ENCODE assay signal across 15 cellular contexts in the genomic region with DNA sequence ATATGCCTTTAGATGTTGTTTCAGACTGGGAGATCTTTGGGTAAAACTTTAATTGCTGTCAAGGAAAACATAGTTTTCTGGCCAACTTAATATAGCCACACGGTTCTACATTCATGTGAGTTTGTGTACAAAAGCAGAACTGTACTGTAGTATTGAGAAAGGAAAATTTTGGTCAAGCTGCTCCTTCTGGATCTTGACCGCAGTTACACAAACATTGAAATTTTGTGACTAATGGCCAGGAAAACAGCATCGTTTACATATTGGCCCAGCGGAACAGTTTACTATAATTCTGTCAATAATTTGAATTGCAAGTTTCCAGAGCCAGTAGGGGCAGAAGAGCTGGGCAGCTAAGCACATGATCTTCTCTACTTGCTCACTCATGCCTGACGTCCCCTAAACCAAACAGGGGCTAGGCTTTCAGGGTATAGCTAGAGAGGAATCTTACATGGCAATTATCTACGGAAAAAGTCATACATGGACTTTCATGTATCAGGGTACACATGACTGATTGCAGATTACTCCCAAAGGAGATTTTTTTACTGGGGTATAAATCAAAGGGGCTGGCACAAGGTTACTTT. TPM values are rescaled to one million over a fixed set of nuclear protein-coding genes. Genes with fewer than 3 reads are reported as not detected.
DNase-seq lines count a peak whose midpoint lies in the region; FAIRE-seq and TF ChIP-seq lines count a peak whose summit lies in the region.
"Had no signal": no experiment of that assay in that cellular context is flagged by ENCODE, and none has a peak within 500 bp of the region (broad histone marks: within the 10 kb centered on the region; RNA-seq: fewer than 3 reads in every experiment).

No MANE protein-coding gene starts in this region.

- H3K27me3 Mint-ChIP-seq in HFFc6 (ENCODE audit: insufficient read depth) (peaks cover 11% of the 10 kb centered on the region), astrocyte (ENCODE audit: low read depth, unreplicated experiment) (no peaks in the 10 kb centered on the region), nephron (ENCODE audit: low read depth) (peaks cover 3% of the 10 kb centered on the region)
- H3K27me3 Mint-ChIP-seq: stimulated activated naive CD8-positive, alpha-beta T cell treated with anti-CD3 and anti-CD28 coated beads, Interleukin-15, Interleukin-2, amounts not matched to agents 100 ng/mL and 50 ng/mL, for 24 hours had no signal

- in situ Hi-C loops in KBM-7 (cut with MboI; ENCODE audit: low pct_unique_long_range_greater_than_20kb, low sequenced_read_pairs), result no loop called here

- CTCF ChIA-PET in PC-9 (lab: Charles Lee), result no interaction called here

- no peaks in the 10 kb centered on the region for H3K4me1 ChIP-seq in astrocyte (ENCODE audit: insufficient read depth, low read length)
- H3K4me1 ChIP-seq in PC-9 (replicated peaks; ENCODE audit: insufficient read depth), result no peaks in the 10 kb centered on the region; the same call in 1 of the 2 replicates

- H3K9me3 ChIP-seq in astrocyte (ENCODE audit: insufficient read depth, low read depth, low read length), result no peaks in the 10 kb centered on the region
- peaks cover 1% of the 10 kb centered on the region; the same call in 1 of the 2 replicates for H3K9me3 ChIP-seq in PC-9 (ENCODE audit: insufficient read depth, low read depth)
- H3K9me3 ChIP-seq: neutrophil had no signal

- H3K36me3 Mint-ChIP-seq in HFFc6 (ENCODE audit: low read depth), result no peaks in the 10 kb centered on the region
- H3K36me3 Mint-ChIP-seq in astrocyte (ENCODE audit: low read depth, unreplicated experiment), result no peaks in the 10 kb centered on the region
- H3K36me3 Mint-ChIP-seq in nephron (ENCODE audit: low read depth), result peaks cover 9% of the 10 kb centered on the region
- H3K36me3 Mint-ChIP-seq: immature natural killer cell had no signal

- no peaks in the 10 kb centered on the region for H3K36me3 ChIP-seq in astrocyte (ENCODE audit: insufficient read depth, low read length)
- H3K36me3 ChIP-seq in PC-9 (ENCODE audit: low read depth), result no peaks in the 10 kb centered on the region
- H3K36me3 ChIP-seq: BLaER1 treated with 17β-estradiol and CSF1 and Interleukin-3, amounts not matched to agents 10 nM and 100 nM; neutrophil had no signal

- no peak for FAIRE-seq in astrocyte (lab: Jason Lieb, UNC)

- H4K20me1 ChIP-seq in astrocyte (ENCODE audit: insufficient read depth, low read length), result no peaks in the 10 kb centered on the region
- H4K20me1 ChIP-seq in PC-9 (ENCODE audit: insufficient read depth), result no peaks in the 10 kb centered on the region
- H4K20me1 ChIP-seq: BLaER1 treated with 17β-estradiol and CSF1 and Interleukin-3, amounts not matched to agents 10 nM and 100 nM had no signal

- H3K9me2 ChIP-seq in PC-9 (ENCODE audit: insufficient read depth), result no peaks in the 10 kb centered on the region

- intact Hi-C loops in PC-9 (cut with micrococcal nuclease; ENCODE audit: unreplicated experiment), result no loop called here

- no peaks in the 10 kb centered on the region for H3K79me2 ChIP-seq in astrocyte (ENCODE audit: insufficient read depth, low read length)
- no peaks in the 10 kb centered on the region for H3K79me2 ChIP-seq in PC-9 (ENCODE audit: low read depth)

- no peak overlapping the region for H3K9ac ChIP-seq in astrocyte (ENCODE audit: low read length)
- H3K9ac ChIP-seq: BLaER1 treated with 17β-estradiol and CSF1 and Interleukin-3, amounts not matched to agents 10 nM and 100 nM had no signal

- H3K9me3 Mint-ChIP-seq in HFFc6 (peaks cover 6% of the 10 kb centered on the region; the same call in 1 of the 2 replicates), astrocyte (ENCODE audit: unreplicated experiment) (peaks cover 10% of the 10 kb centered on the region), nephron (peaks cover 30% of the 10 kb centered on the region)

- H2AFZ ChIP-seq in astrocyte (ENCODE audit: low read depth, low read length) (peak overlapping the region; percentile 40), PC-9 (no peak overlapping the region)

- H3K4me3 Mint-ChIP-seq in HFFc6 (no peak overlapping the region), astrocyte (ENCODE audit: unreplicated experiment) (no peak overlapping the region), nephron (peak overlapping the region in 1 of 3 experiments; percentile 18)
- H3K4me3 Mint-ChIP-seq: immature natural killer cell; stimulated activated naive CD8-positive, alpha-beta T cell treated with anti-CD3 and anti-CD28 coated beads, Interleukin-15, Interleukin-2, amounts not matched to agents 100 ng/mL and 50 ng/mL, for 24 hours had no signal

- BruUV-seq in PC-9 (replicated peaks; lab: Mats Ljungman, UMichigan), result no TSS peak

- H3K4me3 ChIP-seq in astrocyte (ENCODE audit: insufficient read depth, low read depth, low read length) (no peak overlapping the region), PC-9 (no peak overlapping the region)
- H3K4me3 ChIP-seq: BLaER1 treated with 17β-estradiol and CSF1 and Interleukin-3, amounts not matched to agents 10 nM and 100 nM had no signal

- H3K4me2 ChIP-seq in astrocyte (ENCODE audit: low read length) (no peak overlapping the region), PC-9 (no peak overlapping the region)
- H3K4me2 ChIP-seq: BLaER1 treated with 17β-estradiol and CSF1 and Interleukin-3, amounts not matched to agents 10 nM and 100 nM had no signal

- H3K27me3 ChIP-seq in astrocyte (ENCODE audit: insufficient read depth, low read length), result no peaks in the 10 kb centered on the region
- H3K27me3 ChIP-seq in PC-9 (ENCODE audit: insufficient read depth, low read depth), result no peaks in the 10 kb centered on the region
- H3K27me3 ChIP-seq: BLaER1 treated with 17β-estradiol and CSF1 and Interleukin-3, amounts not matched to agents 10 nM and 100 nM; neutrophil had no signal

- TF ChIP-seq CTCF in HFFc6 (IDR thresholded peaks at IDR 0.05) (no peak), astrocyte (IDR thresholded peaks at IDR 0.05; ENCODE audit: insufficient read depth, low read depth, low read length) (no peak), nephron (IDR thresholded peaks at IDR 0.05; ENCODE audit: unreplicated experiment in 3 of 3) (no peak), PC-9 (conservative IDR thresholded peaks at IDR 0.05) (no peak)

- H3K27ac Mint-ChIP-seq in HFFc6 (no peak overlapping the region), astrocyte (ENCODE audit: unreplicated experiment) (no peak overlapping the region), nephron (peak overlapping the region; percentile 33 to 61 (median 52))
- H3K27ac Mint-ChIP-seq: stimulated activated naive CD8-positive, alpha-beta T cell treated with anti-CD3 and anti-CD28 coated beads, Interleukin-15, Interleukin-2, amounts not matched to agents 100 ng/mL and 50 ng/mL, for 24 hours had no signal

- H3K4me1 Mint-ChIP-seq in HFFc6 (ENCODE audit: low read depth) (peaks cover 12% of the 10 kb centered on the region), astrocyte (ENCODE audit: low read depth, unreplicated experiment) (peaks cover 2% of the 10 kb centered on the region), nephron (peaks cover 16% of the 10 kb centered on the region)
- H3K4me1 Mint-ChIP-seq: immature natural killer cell had no signal

- peak; percentile 44 for DNase-seq in ELR (ENCODE audit: low read depth)
- peak; percentile 27 for DNase-seq in HFFc6
- no peak for DNase-seq in astrocyte (ENCODE audit: low read depth)
- DNase-seq in NCI-H2107 treated with DMSO at 0.1 percent for 48 hours (lab: John Stamatoyannopoulos, UW; ENCODE audit: unreplicated experiment), result no peak
- no peak for DNase-seq in activated naive CD4-positive, alpha-beta T cell (lab: John Stamatoyannopoulos, UW)
- no peak for DNase-seq in KBM-7
- DNase-seq in PC-9, result no peak
- DNase-seq: activated CD8-positive, alpha-beta memory T cell treated with anti-CD3 and anti-CD28 coated beads, Interleukin-2, amount 50 U/mL, for 48 hours; immature natural killer cell; NK-92 treated with Interleukin-12 subunit alpha and Interleukin-12 subunit beta, amount 100 ng/mL, for 24 hours; stimulated activated CD4-positive, alpha-beta T cell treated with anti-CD3 and anti-CD28 coated beads, Interleukin-1b, Interleukin-23, amount 100 ng/mL, for 48 hours had no signal

- no peaks in the 10 kb centered on the region for H3F3A ChIP-seq in PC-9 (ENCODE audit: insufficient read depth, low read depth)

- H3K27ac ChIP-seq in astrocyte (ENCODE audit: low read depth, low read length), result no peak overlapping the region
- H3K27ac ChIP-seq in PC-9, result no peak overlapping the region
- H3K27ac ChIP-seq: BLaER1 treated with 17β-estradiol and CSF1 and Interleukin-3, amounts not matched to agents 10 nM and 100 nM; neutrophil had no signal

- POLR2A ChIA-PET in PC-9 (lab: Charles Lee; ENCODE audit: unreplicated experiment), result interaction anchor here (0.6 kb wide), 1 partner anchor 383 kb away, joined by 4 read pairs; no protein-coding TSS in a partner anchor

RNA-seq across cellular contexts. Expression of gene ART4, which starts 11.3 kb away (rescaled TPM):
- total RNA-seq in HFFc6 (2021; fragmentation: NEBNext Ultra II Directional; extraction: Animal tissue kit (Norgen Biotek cat#: 25700)), result not detected
- total RNA-seq in astrocyte, result not detected in 2 replicates
- total RNA-seq in PC-9 (2021), result not detected in 2 replicates

RNA-seq across cellular contexts. Expression of gene MGP, which starts 31.0 kb away (rescaled TPM):
- total RNA-seq in HFFc6 (2021; fragmentation: NEBNext Ultra II Directional; extraction: Animal tissue kit (Norgen Biotek cat#: 25700)), result under 1 TPM in 2 of 6 experiments, not detected in 4; 0.46 to 0.60 TPM
- total RNA-seq in astrocyte (not detected in 2 replicates), PC-9 (2021) (79.8 and 89.3 TPM in 2 replicates)

RNA-seq across cellular contexts. Expression of gene SMCO3, which starts 40.7 kb away (rescaled TPM):
- total RNA-seq in HFFc6 (2021; fragmentation: NEBNext Ultra II Directional; extraction: Animal tissue kit (Norgen Biotek cat#: 25700)), result under 1 TPM; 0.07 to 0.26 (median 0.13) TPM
- total RNA-seq in astrocyte, result 0.57 and 0.84 TPM in 2 replicates
- total RNA-seq in PC-9 (2021), result not detected in 2 replicates

RNA-seq across cellular contexts. Expression of gene C12orf60, which starts 51.2 kb away (rescaled TPM):
- under 1 TPM; 0.38 to 0.83 (median 0.64) TPM for total RNA-seq in HFFc6 (2021; fragmentation: NEBNext Ultra II Directional; extraction: Animal tissue kit (Norgen Biotek cat#: 25700))
- total RNA-seq in astrocyte, result 1.7 and 2.0 TPM in 2 replicates
- 3.3 and 4.0 TPM in 2 replicates for total RNA-seq in PC-9 (2021)

RNA-seq across cellular contexts. Expression of gene WBP11, which starts 51.4 kb away (rescaled TPM):
- total RNA-seq in HFFc6 (2021; fragmentation: NEBNext Ultra II Directional; extraction: Animal tissue kit (Norgen Biotek cat#: 25700)), result 10 to 100 TPM; 50.5 to 69.0 (median 60.8) TPM
- 67.1 and 72.1 TPM in 2 replicates for total RNA-seq in astrocyte
- total RNA-seq in PC-9 (2021), result 65.8 and 124 TPM in 2 replicates

Comparison
In these comparisons a context has a peak if more than half of its experiments do, and no peak if none do; other contexts are left out.
1. DNase-seq: peak in ELR (single experiment) and HFFc6 (single experiment); none in astrocyte (single experiment), NCI-H2107 treated with DMSO at 0.1 percent for 48 hours (single experiment), activated naive CD4-positive, alpha-beta T cell (0 of 4), KBM-7 (single experiment) and PC-9 (0 of 2).
2. H3K27ac Mint-ChIP-seq: peak in nephron (3 of 3); none in HFFc6 (single experiment) and astrocyte (single experiment).
3. RNA of gene MGP, which starts 31.0 kb away (total RNA-seq): 79.8 to 89.3 TPM in PC-9; 0.46 to 0.60 TPM in HFFc6 and not detected in astrocyte; every median in the first group is over 10 times any median in the second.